ENCODE assay signal across 9 cellular contexts in the genomic region with DNA sequence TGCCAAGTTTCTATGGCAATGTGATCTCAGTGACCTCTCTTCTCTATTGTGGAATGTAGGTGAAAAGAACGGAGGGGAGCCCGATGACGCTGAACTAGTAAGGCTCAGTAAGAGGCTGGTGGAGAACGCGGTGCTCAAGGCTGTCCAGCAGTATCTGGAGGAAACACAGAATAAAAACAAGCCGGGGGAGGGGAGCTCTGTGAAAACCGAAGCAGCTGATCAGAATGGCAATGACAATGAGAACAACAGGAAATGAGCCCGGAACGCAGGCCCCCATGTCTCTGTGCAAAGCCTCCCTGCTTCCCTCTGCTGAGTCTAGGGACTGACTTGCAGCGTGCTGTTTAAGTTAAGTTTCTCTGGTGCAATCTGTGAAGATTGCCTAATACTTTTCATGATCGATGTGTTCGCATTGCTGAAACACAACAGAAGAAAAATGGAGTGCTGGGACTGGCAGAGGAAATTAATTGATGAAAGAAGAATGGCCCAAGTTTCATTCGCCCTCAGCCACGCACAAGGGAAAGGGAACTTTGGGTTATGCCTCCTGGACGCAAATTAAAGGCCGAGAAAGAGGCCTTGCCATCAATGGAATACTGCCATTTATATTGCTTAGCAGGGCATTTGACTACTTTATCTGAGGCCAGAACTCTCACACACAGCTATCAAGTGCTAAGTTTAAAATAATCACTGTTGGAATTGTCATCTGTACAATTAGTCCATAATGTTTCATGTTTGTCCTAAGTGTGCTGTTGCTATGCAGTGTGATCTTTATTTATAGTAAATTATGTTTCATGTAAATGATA.
DNase-seq lines count a peak whose midpoint lies in the region; ATAC-seq and TF ChIP-seq lines count a peak whose summit lies in the region.
"Had no signal": no experiment of that assay in that cellular context is flagged by ENCODE, and none has a peak within 500 bp of the region (broad histone marks: within the 10 kb centered on the region; RNA-seq: fewer than 3 reads in every experiment).

No MANE protein-coding gene starts in this region.

- peak overlapping the region; percentile 40 for H3K27ac ChIP-seq in left ventricle myocardium inferior (replicated peaks)
- H3K27ac ChIP-seq: A549 had no signal

- no peak for DNase-seq in Right ventricle myocardium superior
- DNase-seq in cardiac septum (ENCODE audit: low spot score), result no peak
- DNase-seq in activated T-cell treated with anti-CD3 and anti-CD28 coated beads for 48 hours (ENCODE audit: low read depth), result peak; percentile 7
- DNase-seq in left ventricle myocardium inferior, result peak; percentile 19
- DNase-seq in stimulated activated CD4-positive, alpha-beta T cell treated with anti-CD3 and anti-CD28 coated beads, Interleukin-12 subunit alpha, Interleukin-12 subunit beta, amount 100 ng/mL, for 48 hours (ENCODE audit: low read depth in 2 of 3, low spot score in 1 of 3), result peak; percentile 20 to 44 (median 25)
- no peak for DNase-seq in DMS114 treated with DMSO at 0.1 percent for 48 hours (lab: John Stamatoyannopoulos, UW; ENCODE audit: unreplicated experiment)

- H3K36me3 ChIP-seq in left ventricle myocardium inferior, result peaks cover 4% of the 10 kb centered on the region

- peaks cover 22% of the 10 kb centered on the region for H3K4me1 ChIP-seq in left ventricle myocardium inferior
- H3K4me1 ChIP-seq: A549 had no signal

- no peak for TF ChIP-seq CTCF in left ventricle myocardium inferior (IDR thresholded peaks at IDR 0.05; ENCODE audit: borderline replicate concordance)

- H3K27me3 ChIP-seq in left ventricle myocardium inferior (ENCODE audit: low read depth), result no peaks in the 10 kb centered on the region

- intact Hi-C loops in Right ventricle myocardium superior (cut with DNase I) (no loop called here), cardiac septum (cut with DNase I) (no loop called here), left ventricle myocardium inferior (cut with micrococcal nuclease) (no loop called here)

- H3K9me3 ChIP-seq in left ventricle myocardium inferior (replicated peaks), result no peaks in the 10 kb centered on the region
- H3K9me3 ChIP-seq: A549 had no signal

- ATAC-seq in Right ventricle myocardium superior (ENCODE audit: poor library complexity) (peak; percentile 71), HG03469 (IDR thresholded peaks at IDR 0.05; ENCODE audit: unreplicated experiment) (no peak), HG03442 (IDR thresholded peaks at IDR 0.05; ENCODE audit: unreplicated experiment) (no peak)
- ATAC-seq: A549 had no signal

- H3K4me3 ChIP-seq in left ventricle myocardium inferior, result peak overlapping the region; percentile 10
- H3K4me3 ChIP-seq: A549 had no signal

Comparison
In these comparisons a context has a peak if more than half of its experiments do, and no peak if none do; other contexts are left out.
1. DNase-seq: peak in activated T-cell treated with anti-CD3 and anti-CD28 coated beads for 48 hours (single experiment), left ventricle myocardium inferior (single experiment) and stimulated activated CD4-positive, alpha-beta T cell treated with anti-CD3 and anti-CD28 coated beads, Interleukin-12 subunit alpha, Interleukin-12 subunit beta, amount 100 ng/mL, for 48 hours (3 of 3); none in Right ventricle myocardium superior (single experiment), cardiac septum (single experiment) and DMS114 treated with DMSO at 0.1 percent for 48 hours (single experiment).